18 cellular contexts compared by ENCODE assay signal in genomic region chr11:19102521-19102900, GRCh38. TPM values are rescaled to one million over a fixed set of nuclear protein-coding genes. Genes with fewer than 3 reads are reported as not detected.
DNase-seq lines count a peak whose midpoint lies in the region; ATAC-seq and TF ChIP-seq lines count a peak whose summit lies in the region.
"Had no signal": no experiment of that assay in that cellular context is flagged by ENCODE, and none has a peak within 500 bp of the region (broad histone marks: within the 10 kb centered on the region; RNA-seq: fewer than 3 reads in every experiment).

No MANE protein-coding gene starts in this region.

- no peak overlapping the region for H3K27ac Mint-ChIP-seq in activated T-cell treated with anti-CD3 and anti-CD28 coated beads, Interleukin-2, amount 50 U/mL, for 72 hours
- no peak overlapping the region for H3K27ac Mint-ChIP-seq in T-helper 17 cell
- H3K27ac Mint-ChIP-seq: B cell; CD4-positive, CD25-positive, alpha-beta regulatory T cell had no signal

- no peaks in the 10 kb centered on the region for H3K36me3 ChIP-seq in colonic mucosa
- no peaks in the 10 kb centered on the region for H3K36me3 ChIP-seq in mucosa of descending colon (ENCODE audit: low read depth)

- no peaks in the 10 kb centered on the region for H3K4me1 ChIP-seq in colonic mucosa
- H3K4me1 ChIP-seq in mucosa of descending colon (ENCODE audit: low read depth): peaks cover 8% of the 10 kb centered on the region

- H3K4me1 Mint-ChIP-seq in activated T-cell treated with anti-CD3 and anti-CD28 coated beads, Interleukin-2, amount 50 U/mL, for 72 hours (ENCODE audit: low read depth): no peaks in the 10 kb centered on the region
- no peaks in the 10 kb centered on the region for H3K4me1 Mint-ChIP-seq in T-helper 17 cell
- H3K4me1 Mint-ChIP-seq: B cell; CD4-positive, CD25-positive, alpha-beta regulatory T cell had no signal

- H3K9me3 Mint-ChIP-seq in activated T-cell treated with anti-CD3 and anti-CD28 coated beads, Interleukin-2, amount 50 U/mL, for 72 hours: peaks cover 2% of the 10 kb centered on the region in 2 donors

- intact Hi-C loops in colonic mucosa (cut with DNase I): no loop called here
- intact Hi-C loops in mucosa of descending colon (cut with DNase I, micrococcal nuclease): no loop called here
- intact Hi-C loops in posterior vena cava (cut with DNase I): no loop called here

- ATAC-seq in mucosa of descending colon (peak; percentile 94), T-helper 17 cell (no peak)
- ATAC-seq in activated T-cell treated with anti-CD3 and anti-CD28 coated beads, Interleukin-2, amount 50 U/mL, for 72 hours (replicated peaks in 1 of 2): no peak

- peak overlapping the region; percentile 59 for H3K27ac ChIP-seq in colonic mucosa
- H3K27ac ChIP-seq: 22Rv1 had no signal

- DNase-seq in DMS53 (lab: John Stamatoyannopoulos, UW) (peak; percentile 86), DMS53 treated with DMSO at 0.1 percent for 48 hours (lab: John Stamatoyannopoulos, UW; ENCODE audit: unreplicated experiment) (no peak), colonic mucosa (peak; percentile 84), mucosa of descending colon (peak; percentile 60 to 88 (median 78)), posterior vena cava (ENCODE audit: low spot score) (no peak), T-helper 17 cell (no peak), COR-L47 (lab: John Stamatoyannopoulos, UW) (no peak)
- no peak for DNase-seq in activated T-cell treated with anti-CD3 and anti-CD28 coated beads, Interleukin-2, amount 50 U/mL, for 72 hours
- DNase-seq: CD4-positive, CD25-positive, alpha-beta regulatory T cell; DND-41; H7; KG1; NCI-H524; NCI-H82 had no signal

- H3K4me3 ChIP-seq in colonic mucosa (no peak overlapping the region), mucosa of descending colon (no peak overlapping the region)

- H3K9ac ChIP-seq in colonic mucosa (ENCODE audit: low read depth in 2 of 2, low read length in 2 of 2): peak overlapping the region in 1 of 2 donors; percentile 47

- H3K27me3 Mint-ChIP-seq in activated T-cell treated with anti-CD3 and anti-CD28 coated beads, Interleukin-2, amount 50 U/mL, for 72 hours (ENCODE audit: low read depth): peaks cover 11% of the 10 kb centered on the region
- peaks cover 25% of the 10 kb centered on the region for H3K27me3 Mint-ChIP-seq in T-helper 17 cell

- H3K36me3 Mint-ChIP-seq in activated T-cell treated with anti-CD3 and anti-CD28 coated beads, Interleukin-2, amount 50 U/mL, for 72 hours (ENCODE audit: insufficient read depth in 2 of 2): no peaks in the 10 kb centered on the region
- H3K36me3 Mint-ChIP-seq in T-helper 17 cell (ENCODE audit: low read depth): peaks cover 3% of the 10 kb centered on the region
- H3K36me3 Mint-ChIP-seq: CD4-positive, CD25-positive, alpha-beta regulatory T cell had no signal

- H3K9me3 ChIP-seq in colonic mucosa (no peaks in the 10 kb centered on the region), mucosa of descending colon (no peaks in the 10 kb centered on the region), T-helper 17 cell (ENCODE audit: control insufficient read depth, low read length, poor library complexity, severe bottlenecking) (no peaks in the 10 kb centered on the region)

- H3K27me3 ChIP-seq in colonic mucosa: no peaks in the 10 kb centered on the region

- no peak overlapping the region for H3K4me3 Mint-ChIP-seq in activated T-cell treated with anti-CD3 and anti-CD28 coated beads, Interleukin-2, amount 50 U/mL, for 72 hours
- no peak overlapping the region for H3K4me3 Mint-ChIP-seq in T-helper 17 cell
- H3K4me3 Mint-ChIP-seq: B cell; CD4-positive, CD25-positive, alpha-beta regulatory T cell had no signal

- TF ChIP-seq CTCF in colonic mucosa (IDR thresholded peaks at IDR 0.05) (no peak), mucosa of descending colon (IDR thresholded peaks at IDR 0.05) (no peak)

RNA-seq across cellular contexts. Expression of gene ZDHHC13, which starts 14.5 kb away (rescaled TPM):
- total RNA-seq in colonic mucosa (10 to 100 TPM; 30.8 to 35.0 TPM), mucosa of descending colon (10 to 100 TPM; 19.7 to 33.4 (median 27.2) TPM), posterior vena cava (1 to 10 TPM; 5.4 to 5.9 TPM), T-helper 17 cell (10 to 100 TPM in 1 of 2 donors, 1 to 10 TPM in 1; 7.3 to 13.3 TPM)
- total RNA-seq in activated T-cell treated with anti-CD3 and anti-CD28 coated beads, Interleukin-2, amount 50 U/mL, for 72 hours: 10 to 100 TPM; 25.1 to 26.3 TPM

RNA-seq across cellular contexts. Expression of gene MRGPRX2, which starts 42.0 kb away (rescaled TPM):
- total RNA-seq in colonic mucosa (not detected), mucosa of descending colon (under 1 TPM in 2 of 3 donors, not detected in 1; 0.24 to 0.98 TPM), posterior vena cava (1 to 10 TPM in 1 of 2 donors, under 1 TPM in 1; 0.10 to 1.0 TPM), T-helper 17 cell (not detected)
- total RNA-seq in activated T-cell treated with anti-CD3 and anti-CD28 coated beads, Interleukin-2, amount 50 U/mL, for 72 hours: under 1 TPM in 1 of 2 donors, not detected in 1; 0.16 TPM
- total RNA-seq: B cell; CD4-positive, CD25-positive, alpha-beta regulatory T cell; G401; H7; HT-29 had no signal

Comparison
In these comparisons a context has a peak if more than half of its experiments do, and no peak if none do; other contexts are left out.
1. DNase-seq: peak in DMS53 (single experiment), colonic mucosa (single experiment) and mucosa of descending colon (3 of 3); none in DMS53 treated with DMSO at 0.1 percent for 48 hours (single experiment), activated T-cell treated with anti-CD3 and anti-CD28 coated beads, Interleukin-2, amount 50 U/mL, for 72 hours (0 of 2), posterior vena cava (single experiment), T-helper 17 cell (0 of 3) and COR-L47 (single experiment).